In genomic region chr10:13099144-13099665, GRCh38 we compare ENCODE assay signal across 8 cellular contexts. TPM values are rescaled to one million over a fixed set of nuclear protein-coding genes. Genes with fewer than 3 reads are reported as not detected.
DNase-seq lines count a peak whose midpoint lies in the region; ATAC-seq and TF ChIP-seq lines count a peak whose summit lies in the region.

No MANE protein-coding gene starts in this region.

- ATAC-seq in GM18508 (IDR thresholded peaks at IDR 0.05; ENCODE audit: insufficient read depth, unreplicated experiment), result peak; percentile 22
- ATAC-seq in HG02973 (IDR thresholded peaks at IDR 0.05; ENCODE audit: unreplicated experiment), result peak; percentile 30

- no peak for TF ChIP-seq POLR2A in lower leg skin (IDR thresholded peaks at IDR 0.05)

- H3K4me3 ChIP-seq in lower leg skin (ENCODE audit: low read depth, poor library complexity, severe bottlenecking), result peak overlapping the region; percentile 20

- TF ChIP-seq CTCF in lower leg skin (IDR thresholded peaks at IDR 0.05), result no peak

- peak; percentile 74 for DNase-seq in AG08395 (ENCODE audit: low spot score)
- peak; percentile 28 for DNase-seq in NCI-H2171 (lab: John Stamatoyannopoulos, UW)
- DNase-seq in activated CD4-positive, CD25-positive, alpha-beta regulatory T cell treated with anti-CD3 and anti-CD28 coated beads, Interleukin-2, amount 50 U/mL, for 72 hours, result peak; percentile 40
- peak; percentile 31 for DNase-seq in effector CD4-positive, alpha-beta T cell
- peak in 1 of 2 donors; percentile 64 for DNase-seq in lower leg skin (ENCODE audit: low spot score in 2 of 2)
- peak; percentile 60 for DNase-seq in stimulated activated CD8-positive, alpha-beta memory T cell treated with anti-CD3 and anti-CD28 coated beads, Interleukin-4, amount 100 ng/mL, for 48 hours

- 1 to 2% methylated on average over 14 of the region's 14 CpGs for WGBS in lower leg skin, 2 donors

- intact Hi-C loops in lower leg skin (cut with DNase I; ENCODE audit: low total_unique reads), result no loop called here

RNA-seq across cellular contexts. Expression of gene OPTN, which starts 0.8 kb away (rescaled TPM):
- 10 to 100 TPM; 55.4 to 68.5 (median 62.0) TPM for total RNA-seq in lower leg skin
